In genomic region chr5:43601454-43602260, GRCh38 we compare ENCODE assay signal across 8 cellular contexts. TPM values are rescaled to one million over a fixed set of nuclear protein-coding genes. Genes with fewer than 3 reads are reported as not detected.
DNase-seq lines count a peak whose midpoint lies in the region; ATAC-seq and TF ChIP-seq lines count a peak whose summit lies in the region.

No MANE protein-coding gene starts in this region.

- peak overlapping the region in 1 of 2 donors; percentile 75 for H3K4me3 ChIP-seq in cardiac fibroblast (replicated peaks in 1 of 2; ENCODE audit: low read depth in 2 of 2, low read length in 2 of 2)
- H3K4me3 ChIP-seq in muscle layer of colon (ENCODE audit: low read depth in 1 of 2, low read length in 2 of 2): peak overlapping the region; percentile 70 to 96

- no peaks in the 10 kb centered on the region for H3K9me3 ChIP-seq in muscle layer of colon (ENCODE audit: low read length)

- H3K4me1 ChIP-seq in muscle layer of colon (ENCODE audit: insufficient read depth, low read length): peaks cover 12% of the 10 kb centered on the region

- peak; percentile 32 for ATAC-seq in HG02840 (IDR thresholded peaks at IDR 0.05; ENCODE audit: low FRiP score, unreplicated experiment)
- ATAC-seq in omental fat pad (ENCODE audit: low FRiP score): no peak

- H3K36me3 ChIP-seq in muscle layer of colon (ENCODE audit: insufficient read depth, low read length): no peaks in the 10 kb centered on the region

- H3K36me3 Mint-ChIP-seq in activated CD4-positive, alpha-beta T cell treated with anti-CD3 and anti-CD28 coated beads, Interleukin-2, amount 10 ng/mL, durations not matched to agents 7 days and 5 days (ENCODE audit: low read depth): peaks cover 35% of the 10 kb centered on the region

- TF ChIP-seq CTCF in cardiac fibroblast (IDR thresholded peaks at IDR 0.05; ENCODE audit: low read depth, low read length) (no peak), omental fat pad (IDR thresholded peaks at IDR 0.05) (no peak)

- H3K9ac ChIP-seq in muscle layer of colon (ENCODE audit: low read length): peak overlapping the region; percentile 95

- peaks cover 4% of the 10 kb centered on the region for H3K9me3 Mint-ChIP-seq in activated CD4-positive, alpha-beta T cell treated with anti-CD3 and anti-CD28 coated beads, Interleukin-2, amount 10 ng/mL, durations not matched to agents 7 days and 5 days

- CTCF ChIA-PET in activated CD4-positive, alpha-beta T cell treated with anti-CD3 and anti-CD28 coated beads, Interleukin-2, amount 10 ng/mL, durations not matched to agents 7 days and 5 days (lab: Charles Lee): interaction anchor here (0.6 to 1.6 kb wide), 2 partner anchors 11 to 1828 kb away, joined by 3 to 5 read pairs; no protein-coding TSS in a partner anchor

- no peaks in the 10 kb centered on the region for H3K27me3 ChIP-seq in muscle layer of colon (ENCODE audit: control insufficient read depth in 1 of 2, insufficient read depth in 2 of 2, low read length in 2 of 2)

- peaks cover 32% of the 10 kb centered on the region for H3K4me1 Mint-ChIP-seq in activated CD4-positive, alpha-beta T cell treated with anti-CD3 and anti-CD28 coated beads, Interleukin-2, amount 10 ng/mL, durations not matched to agents 7 days and 5 days

- peak overlapping the region; percentile 96 for H3K27ac ChIP-seq in muscle layer of colon (ENCODE audit: low read depth, low read length)

- POLR2A ChIA-PET in activated CD4-positive, alpha-beta T cell treated with anti-CD3 and anti-CD28 coated beads, Interleukin-2, amount 10 ng/mL, durations not matched to agents 7 days and 5 days (lab: Charles Lee): no interaction called here

- DNase-seq in activated CD4-positive, alpha-beta T cell treated with anti-CD3 and anti-CD28 coated beads, Interleukin-2, amount 10 ng/mL, durations not matched to agents 7 days and 5 days: no peak
- no peak for DNase-seq in activated CD4-positive, alpha-beta T cell treated with anti-CD3 and anti-CD28 coated beads, Interleukin-2, amount 50 U/mL, for 48 hours
- DNase-seq in NCI-H748 (lab: John Stamatoyannopoulos, UW; ENCODE audit: unreplicated experiment): peak; percentile 79
- peak; percentile 21 to 66 for DNase-seq in cardiac fibroblast (ENCODE audit: low read depth in 2 of 2)
- DNase-seq in activated effector memory CD4-positive, alpha-beta T cell treated with anti-CD3 and anti-CD28 coated beads, Interleukin-2, amount 50 U/mL, for 16 hours: no peak
- no peak for DNase-seq in omental fat pad (ENCODE audit: low spot score)

- no peaks in the 10 kb centered on the region for H3K27me3 Mint-ChIP-seq in activated CD4-positive, alpha-beta T cell treated with anti-CD3 and anti-CD28 coated beads, Interleukin-2, amount 10 ng/mL, durations not matched to agents 7 days and 5 days

- peak overlapping the region; percentile 85 for H3K4me3 Mint-ChIP-seq in activated CD4-positive, alpha-beta T cell treated with anti-CD3 and anti-CD28 coated beads, Interleukin-2, amount 10 ng/mL, durations not matched to agents 7 days and 5 days

- peak overlapping the region; percentile 91 for H3K27ac Mint-ChIP-seq in activated CD4-positive, alpha-beta T cell treated with anti-CD3 and anti-CD28 coated beads, Interleukin-2, amount 10 ng/mL, durations not matched to agents 7 days and 5 days

RNA-seq across cellular contexts. Expression of gene NNT, which starts 1.3 kb away (rescaled TPM):
- 100 to 1,000 TPM; 101 to 108 TPM for total RNA-seq in activated CD4-positive, alpha-beta T cell treated with anti-CD3 and anti-CD28 coated beads, Interleukin-2, amount 10 ng/mL, durations not matched to agents 7 days and 5 days
- total RNA-seq in omental fat pad: 10 to 100 TPM; 47.0 to 68.5 (median 60.8) TPM

RNA-seq across cellular contexts. Expression of gene PAIP1, which starts 44.8 kb away (rescaled TPM):
- total RNA-seq in activated CD4-positive, alpha-beta T cell treated with anti-CD3 and anti-CD28 coated beads, Interleukin-2, amount 10 ng/mL, durations not matched to agents 7 days and 5 days: 10 to 100 TPM; 35.3 to 37.1 TPM
- total RNA-seq in omental fat pad: 10 to 100 TPM; 75.2 to 99.5 (median 79.3) TPM

Comparison
In these comparisons a context has a peak if more than half of its experiments do, and no peak if none do; other contexts are left out.
1. DNase-seq: peak in NCI-H748 (single experiment) and cardiac fibroblast (2 of 2); none in activated CD4-positive, alpha-beta T cell treated with anti-CD3 and anti-CD28 coated beads, Interleukin-2, amount 10 ng/mL, durations not matched to agents 7 days and 5 days (single experiment), activated CD4-positive, alpha-beta T cell treated with anti-CD3 and anti-CD28 coated beads, Interleukin-2, amount 50 U/mL, for 48 hours (0 of 2), activated effector memory CD4-positive, alpha-beta T cell treated with anti-CD3 and anti-CD28 coated beads, Interleukin-2, amount 50 U/mL, for 16 hours (single experiment) and omental fat pad (single experiment).